ENCODE assay signal across 34 cellular contexts in the genomic region with DNA sequence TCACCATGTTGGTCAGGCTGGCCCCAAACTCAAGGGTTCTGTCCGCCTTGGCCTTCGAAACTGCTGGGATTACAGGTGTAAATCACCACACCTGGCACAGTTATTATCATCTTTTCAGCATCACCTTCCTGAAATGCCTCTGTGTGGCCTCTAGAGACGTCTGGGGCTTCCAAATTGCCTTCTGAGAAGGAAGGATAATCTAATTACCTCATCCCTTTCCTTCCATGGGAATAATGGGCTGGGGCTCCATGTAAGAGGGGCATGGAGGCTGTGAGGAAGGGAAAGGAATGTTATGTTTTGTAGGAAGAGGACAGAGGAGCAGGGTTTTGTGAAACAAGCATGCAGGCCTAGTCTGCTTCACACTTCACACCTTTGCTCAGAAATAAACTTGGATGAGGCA.
"Had no signal": no experiment of that assay in that cellular context is flagged by ENCODE, and none has a peak within 500 bp of the region (broad histone marks: within the 10 kb centered on the region; RNA-seq: fewer than 3 reads in every experiment).

No MANE protein-coding gene starts in this region.

- H3K27ac ChIP-seq: brain microvascular endothelial cell, Peyer's patch, RWPE1, WERI-Rb-1 had no signal

- H3K27me3 Mint-ChIP-seq: activated CD4-positive, alpha-beta memory T cell treated with anti-CD3 and anti-CD28 coated beads, Interleukin-2, amount 10 ng/mL, durations not matched to agents 7 days and 5 days; activated T-helper 17 cell treated with anti-CD3 and anti-CD28 coated beads, Interleukin-2, amount 50 U/mL, for 72 hours had no signal

- H3K4me1 Mint-ChIP-seq: activated CD4-positive, alpha-beta memory T cell treated with anti-CD3 and anti-CD28 coated beads, Interleukin-2, amount 10 ng/mL, durations not matched to agents 7 days and 5 days; activated CD8-positive, alpha-beta memory T cell treated with anti-CD3 and anti-CD28 coated beads, Interleukin-2, amount 10 ng/mL, durations not matched to agents 7 days and 5 days; activated naive CD8-positive, alpha-beta T cell treated with anti-CD3 and anti-CD28 coated beads for 36 hours; activated T-helper 17 cell treated with anti-CD3 and anti-CD28 coated beads, Interleukin-2, amount 50 U/mL, for 72 hours had no signal

- H3K36me3 Mint-ChIP-seq: activated CD8-positive, alpha-beta memory T cell treated with anti-CD3 and anti-CD28 coated beads, Interleukin-2, amount 10 ng/mL, durations not matched to agents 7 days and 5 days; activated naive CD8-positive, alpha-beta T cell treated with anti-CD3 and anti-CD28 coated beads for 36 hours had no signal

- H3K36me3 ChIP-seq: brain microvascular endothelial cell, Peyer's patch, WERI-Rb-1 had no signal

- H3K27ac Mint-ChIP-seq: activated CD4-positive, alpha-beta memory T cell treated with anti-CD3 and anti-CD28 coated beads, Interleukin-2, amount 10 ng/mL, durations not matched to agents 7 days and 5 days; activated CD8-positive, alpha-beta memory T cell treated with anti-CD3 and anti-CD28 coated beads, Interleukin-2, amount 10 ng/mL, durations not matched to agents 7 days and 5 days; activated naive CD8-positive, alpha-beta T cell treated with anti-CD3 and anti-CD28 coated beads for 36 hours; activated T-cell treated with anti-CD3 and anti-CD28 coated beads, Interleukin-2, amount 50 U/mL, for 72 hours; activated T-helper 17 cell treated with anti-CD3 and anti-CD28 coated beads, Interleukin-2, amount 50 U/mL, for 72 hours had no signal

- H3K4me3 Mint-ChIP-seq: activated CD4-positive, alpha-beta memory T cell treated with anti-CD3 and anti-CD28 coated beads, Interleukin-2, amount 10 ng/mL, durations not matched to agents 7 days and 5 days; activated CD8-positive, alpha-beta memory T cell treated with anti-CD3 and anti-CD28 coated beads, Interleukin-2, amount 10 ng/mL, durations not matched to agents 7 days and 5 days; activated naive CD8-positive, alpha-beta T cell treated with anti-CD3 and anti-CD28 coated beads for 36 hours; activated T-cell treated with anti-CD3 and anti-CD28 coated beads, Interleukin-2, amount 50 U/mL, for 72 hours; activated T-helper 17 cell treated with anti-CD3 and anti-CD28 coated beads, Interleukin-2, amount 50 U/mL, for 72 hours had no signal

- H3K4me3 ChIP-seq: Peyer's patch had no signal

- ATAC-seq: activated CD8-positive, alpha-beta memory T cell treated with anti-CD3 and anti-CD28 coated beads, Interleukin-2, amount 10 ng/mL, durations not matched to agents 7 days and 5 days; activated T-cell treated with anti-CD3 and anti-CD28 coated beads, Interleukin-2, amount 50 U/mL, for 72 hours; activated T-helper 17 cell treated with anti-CD3 and anti-CD28 coated beads, Interleukin-2, amount 50 U/mL, for 72 hours; PC-3; Right ventricle myocardium inferior had no signal

- H3K27me3 ChIP-seq: brain microvascular endothelial cell, Peyer's patch had no signal

- H3K9me3 ChIP-seq: Peyer's patch had no signal

- H3K9me3 Mint-ChIP-seq: activated CD4-positive, alpha-beta memory T cell treated with anti-CD3 and anti-CD28 coated beads, Interleukin-2, amount 10 ng/mL, durations not matched to agents 7 days and 5 days; activated naive CD8-positive, alpha-beta T cell treated with anti-CD3 and anti-CD28 coated beads for 36 hours; activated T-cell treated with anti-CD3 and anti-CD28 coated beads, Interleukin-2, amount 50 U/mL, for 72 hours; activated T-helper 17 cell treated with anti-CD3 and anti-CD28 coated beads, Interleukin-2, amount 50 U/mL, for 72 hours had no signal

- H3K4me1 ChIP-seq: Peyer's patch had no signal

- DNase-seq: activated CD4-positive, alpha-beta memory T cell treated with anti-CD3 and anti-CD28 coated beads, Interleukin-2, amount 10 ng/mL, durations not matched to agents 7 days and 5 days; activated CD4-positive, alpha-beta T cell treated with anti-CD3 and anti-CD28 coated beads for 1 hour; activated CD4-positive, alpha-beta T cell treated with anti-CD3 and anti-CD28 coated beads for 48 hours; activated CD4-positive, CD25-positive, alpha-beta regulatory T cell; activated CD8-positive, alpha-beta memory T cell treated with anti-CD3 and anti-CD28 coated beads for 24 hours; activated CD8-positive, alpha-beta memory T cell treated with anti-CD3 and anti-CD28 coated beads, Interleukin-2, amount 10 ng/mL, durations not matched to agents 7 days and 5 days; activated CD8-positive, alpha-beta memory T cell treated with anti-CD3 and anti-CD28 coated beads, Interleukin-2, amount 50 U/mL, for 48 hours; activated effector memory CD4-positive, alpha-beta T cell treated with anti-CD3 and anti-CD28 coated beads, Interleukin-2, amount 50 U/mL, for 16 hours; activated naive CD4-positive, alpha-beta T cell; activated naive CD4-positive, alpha-beta T cell treated with anti-CD3 and anti-CD28 coated beads, Interleukin-2, amount 50 U/mL, for 16 hours; activated naive CD8-positive, alpha-beta T cell treated with anti-CD3 and anti-CD28 coated beads for 36 hours; activated T-cell treated with anti-CD3 and anti-CD28 coated beads, Interleukin-2, amount 50 U/mL, for 72 hours; amniotic stem cell; aorta; brain microvascular endothelial cell; central memory CD4-positive, alpha-beta T cell; NCI-H1092 treated with DMSO at 0.1 percent for 48 hours; NCI-H1417; NCI-H146; NCI-H187; NCI-H2029 treated with DMSO at 0.1 percent for 48 hours; NCI-H2107; NCI-H2171; NCI-H510A; NCI-H526; NK-92 treated with Interleukin-12 subunit alpha and Interleukin-12 subunit beta, amount 100 ng/mL, for 24 hours; PC-3; Peyer's patch; SIG-M5; T1000; WERI-Rb-1 had no signal
